In the genomic region with DNA sequence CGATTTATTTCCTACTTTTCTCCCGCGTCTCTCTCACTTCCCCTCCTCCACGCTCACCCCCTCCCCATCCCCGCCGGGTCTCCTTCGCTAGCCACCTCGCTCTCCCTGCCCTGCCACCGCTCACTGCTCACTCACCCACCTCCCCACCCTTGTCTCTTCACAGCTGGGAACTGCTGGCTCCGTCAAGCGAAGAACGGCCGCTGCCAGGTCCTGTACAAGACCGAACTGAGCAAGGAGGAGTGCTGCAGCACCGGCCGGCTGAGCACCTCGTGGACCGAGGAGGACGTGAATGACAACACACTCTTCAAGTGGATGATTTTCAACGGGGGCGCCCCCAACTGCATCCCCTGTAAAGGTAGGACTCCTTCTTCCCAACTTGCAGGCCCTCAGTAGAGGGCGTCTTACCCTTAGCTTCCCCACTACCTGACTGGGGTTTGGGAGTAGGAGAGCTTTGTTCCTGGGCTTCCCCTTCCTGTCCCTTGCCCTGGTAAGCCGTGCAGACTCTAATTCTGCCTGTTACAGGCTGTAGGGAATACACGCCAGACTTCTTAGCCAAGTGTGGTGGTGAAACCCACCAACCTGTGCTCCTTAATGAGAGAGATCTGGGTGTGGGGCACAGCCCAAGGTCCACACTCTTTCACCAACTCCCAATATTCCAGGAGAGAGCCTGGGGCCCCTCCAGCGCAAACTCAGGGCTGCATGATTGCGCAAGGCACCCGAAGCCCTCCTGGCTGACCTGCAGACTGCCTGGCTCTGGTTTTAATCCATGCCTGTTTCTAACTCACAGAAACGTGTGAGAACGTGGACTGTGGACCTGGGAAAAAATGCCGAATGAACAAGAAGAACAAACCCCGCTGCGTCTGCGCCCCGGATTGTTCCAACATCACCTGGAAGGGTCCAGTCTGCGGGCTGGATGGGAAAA, we compare ENCODE assay signal across 8 cellular contexts. TPM values are rescaled to one million over a fixed set of nuclear protein-coding genes. Genes with fewer than 3 reads are reported as not detected.
DNase-seq lines count a peak whose midpoint lies in the region; ATAC-seq and TF ChIP-seq lines count a peak whose summit lies in the region.

No MANE protein-coding gene starts in this region.

- no peaks in the 10 kb centered on the region for H3K9me3 Mint-ChIP-seq in central memory CD8-positive, alpha-beta T cell
- no peaks in the 10 kb centered on the region for H3K9me3 Mint-ChIP-seq in stimulated activated naive CD8-positive, alpha-beta T cell treated with anti-CD3 and anti-CD28 coated beads, Interleukin-15, Interleukin-2, amounts not matched to agents 100 ng/mL and 50 ng/mL, for 24 hours

- H3F3A ChIP-seq in PC-9 (ENCODE audit: insufficient read depth, low read depth): no peaks in the 10 kb centered on the region

- H2AFZ ChIP-seq in PC-9: no peak overlapping the region

- peak overlapping the region; percentile 91 for H3K4me2 ChIP-seq in PC-9

- POLR2A ChIA-PET in PC-9 (lab: Charles Lee; ENCODE audit: unreplicated experiment): interaction anchor here (0.7 kb wide), 1 partner anchor 34 kb away, joined by 12 read pairs; no protein-coding TSS in a partner anchor

- H3K4me3 ChIP-seq in PC-9 (no peak overlapping the region; the same call in 1 of the 2 replicates), kidney epithelial cell (ENCODE audit: low read depth, low read length) (peak overlapping the region; percentile 35)

- peaks cover 11% of the 10 kb centered on the region; the same call in 1 of the 2 replicates for H3K27me3 ChIP-seq in PC-9 (ENCODE audit: insufficient read depth, low read depth)
- H3K27me3 ChIP-seq in kidney epithelial cell (ENCODE audit: control insufficient read depth, insufficient read depth, low read length): peaks cover 34% of the 10 kb centered on the region

- H3K36me3 ChIP-seq in PC-9 (ENCODE audit: low read depth): no peaks in the 10 kb centered on the region
- no peaks in the 10 kb centered on the region for H3K36me3 ChIP-seq in kidney epithelial cell (ENCODE audit: control insufficient read depth, insufficient read depth, low read length)

- H3K9me3 ChIP-seq in PC-9 (ENCODE audit: insufficient read depth, low read depth): no peaks in the 10 kb centered on the region

- peaks cover 3% of the 10 kb centered on the region for H3K4me1 ChIP-seq in PC-9 (replicated peaks; ENCODE audit: insufficient read depth)

- H3K4me1 Mint-ChIP-seq in central memory CD8-positive, alpha-beta T cell: peaks cover 46% of the 10 kb centered on the region
- H3K4me1 Mint-ChIP-seq in stimulated activated naive CD8-positive, alpha-beta T cell treated with anti-CD3 and anti-CD28 coated beads, Interleukin-15, Interleukin-2, amounts not matched to agents 100 ng/mL and 50 ng/mL, for 24 hours (ENCODE audit: low read depth): peaks cover 34% of the 10 kb centered on the region

- peak; percentile 13 for ATAC-seq in central memory CD8-positive, alpha-beta T cell (replicated peaks; ENCODE audit: extremely low read depth, poor library complexity, severe bottlenecking)
- no peak for ATAC-seq in GM21786 (IDR thresholded peaks at IDR 0.05; ENCODE audit: unreplicated experiment)

- peaks cover 91% of the 10 kb centered on the region for H3K27me3 Mint-ChIP-seq in central memory CD8-positive, alpha-beta T cell
- H3K27me3 Mint-ChIP-seq in stimulated activated naive CD8-positive, alpha-beta T cell treated with anti-CD3 and anti-CD28 coated beads, Interleukin-15, Interleukin-2, amounts not matched to agents 100 ng/mL and 50 ng/mL, for 24 hours: peaks cover 61% of the 10 kb centered on the region

- H3K4me3 Mint-ChIP-seq in central memory CD8-positive, alpha-beta T cell: peak overlapping the region; percentile 89
- H3K4me3 Mint-ChIP-seq in stimulated activated naive CD8-positive, alpha-beta T cell treated with anti-CD3 and anti-CD28 coated beads, Interleukin-15, Interleukin-2, amounts not matched to agents 100 ng/mL and 50 ng/mL, for 24 hours: peak overlapping the region; percentile 84

- H3K36me3 Mint-ChIP-seq in central memory CD8-positive, alpha-beta T cell (ENCODE audit: insufficient read depth): peaks cover 12% of the 10 kb centered on the region
- no peaks in the 10 kb centered on the region for H3K36me3 Mint-ChIP-seq in stimulated activated naive CD8-positive, alpha-beta T cell treated with anti-CD3 and anti-CD28 coated beads, Interleukin-15, Interleukin-2, amounts not matched to agents 100 ng/mL and 50 ng/mL, for 24 hours (ENCODE audit: low read depth)

- H3K79me2 ChIP-seq in PC-9 (ENCODE audit: low read depth): no peaks in the 10 kb centered on the region

- H3K9me2 ChIP-seq in PC-9 (ENCODE audit: insufficient read depth): no peaks in the 10 kb centered on the region

- peak overlapping the region; percentile 79 for H3K27ac Mint-ChIP-seq in central memory CD8-positive, alpha-beta T cell (ENCODE audit: low read depth)
- H3K27ac Mint-ChIP-seq in stimulated activated naive CD8-positive, alpha-beta T cell treated with anti-CD3 and anti-CD28 coated beads, Interleukin-15, Interleukin-2, amounts not matched to agents 100 ng/mL and 50 ng/mL, for 24 hours: no peak overlapping the region

- H3K27ac ChIP-seq in PC-9: no peak overlapping the region

- no TSS peak for BruUV-seq in PC-9 (replicated peaks; lab: Mats Ljungman, UMichigan)

- TF ChIP-seq CTCF in PC-9 (conservative IDR thresholded peaks at IDR 0.05) (no peak), kidney epithelial cell (IDR thresholded peaks at IDR 0.05; ENCODE audit: insufficient read depth, low read length, poor library complexity, severe bottlenecking) (peak; percentile 42)

- CTCF ChIA-PET in PC-9 (lab: Charles Lee): no interaction called here

- no peaks in the 10 kb centered on the region for H4K20me1 ChIP-seq in PC-9 (ENCODE audit: insufficient read depth)

- DNase-seq in NCI-H2227 (lab: John Stamatoyannopoulos, UW; ENCODE audit: unreplicated experiment): peak; percentile 6
- no peak for DNase-seq in NCI-H2227 treated with DMSO at 0.1 percent for 48 hours (lab: John Stamatoyannopoulos, UW)
- DNase-seq in PC-9: no peak
- DNase-seq in central memory CD8-positive, alpha-beta T cell (ENCODE audit: low spot score in 2 of 2): no peak
- no peak for DNase-seq in kidney epithelial cell (ENCODE audit: low read depth)
- no peak for DNase-seq in anterior cingulate cortex (lab: John Stamatoyannopoulos, UW)

- intact Hi-C loops in PC-9 (cut with micrococcal nuclease; ENCODE audit: unreplicated experiment): no loop called here

RNA-seq across cellular contexts. Expression of a gene that starts 2.5 kb away (rescaled TPM):
- 0.63 and 0.65 TPM in 2 replicates for total RNA-seq in PC-9 (2021)
- 0.33 TPM in 1 of 2 replicates, not detected in the other for total RNA-seq in kidney epithelial cell
